1 cellular context compared by ENCODE assay signal in genomic region chr16:17408955-17409441, GRCh38.
TF ChIP-seq lines count a peak whose summit lies in the region.

No MANE protein-coding gene starts in this region.

TF ChIP-seq in GM12878, 131 proteins besides CTCF, POLR2A, EP300 and RAD21 (continued from another document):
- TF ChIP-seq ETV6 (conservative IDR thresholded peaks at IDR 0.05 in 1 of 2, IDR thresholded peaks at IDR 0.05 in 1 of 2; ENCODE audit: borderline replicate concordance in 1 of 2, low read depth in 1 of 2) (peak in 1 of 2 experiments; percentile 15; a peak in 1 of 4 replicates), MEF2A (IDR thresholded peaks at IDR 0.05; ENCODE audit: insufficient read depth, low read depth, low read length) (peak; percentile 40; the same call in 1 of the 2 replicates), NFIC (IDR thresholded peaks at IDR 0.05; ENCODE audit: low read depth, low read length) (peak; percentile 24; the same call in 1 of the 2 replicates)
TF ChIP-seq in GM12878: peak in this region for 24.
